In genomic region chr6:44956426-44956825, GRCh38 we compare ENCODE assay signal across 14 cellular contexts.
"Had no signal": no experiment of that assay in that cellular context is flagged by ENCODE, and none has a peak within 500 bp of the region (broad histone marks: within the 10 kb centered on the region; RNA-seq: fewer than 3 reads in every experiment).

No MANE protein-coding gene starts in this region.

- ATAC-seq: pancreas; stimulated activated naive CD8-positive, alpha-beta T cell treated with anti-CD3 and anti-CD28 coated beads, Interleukin-15, Interleukin-2, amounts not matched to agents 100 U/mL and 50 U/mL, for 24 hours; upper lobe of right lung had no signal

- H3K27me3 ChIP-seq: hepatocyte, pancreas, upper lobe of right lung had no signal

- H3K4me1 ChIP-seq: pancreas, upper lobe of right lung had no signal

- H3K4me3 ChIP-seq: hepatocyte, pancreas, upper lobe of right lung had no signal

- H3K4me2 ChIP-seq: hepatocyte had no signal

- H3K9me3 ChIP-seq: pancreas, upper lobe of right lung had no signal

- H3K36me3 ChIP-seq: pancreas, upper lobe of right lung had no signal

- DNase-seq: activated CD4-positive, alpha-beta memory T cell treated with anti-CD3 and anti-CD28 coated beads for 36 hours; activated gamma-delta T cell treated with Interleukin-2 at 50 U/mL for 16 hours; activated T-cell treated with anti-CD3 and anti-CD28 coated beads, Interleukin-2, amount 50 U/mL, for 48 hours; caudate nucleus; cortex of kidney; effector CD8-positive, alpha-beta T cell; kidney glomerular epithelial cell; pancreas; stimulated activated CD4-positive, alpha-beta T cell treated with anti-CD3 and anti-CD28 coated beads, Interleukin-4, amount 100 ng/mL, for 1 hour; stimulated activated CD8-positive, alpha-beta memory T cell treated with anti-CD3 and anti-CD28 coated beads, Interleukin-4, amount 100 ng/mL, for 48 hours; stimulated activated naive CD8-positive, alpha-beta T cell treated with anti-CD3 and anti-CD28 coated beads, Interleukin-15, Interleukin-2, amounts not matched to agents 100 U/mL and 50 U/mL, for 24 hours; upper lobe of right lung had no signal

- H3K27ac ChIP-seq: hepatocyte, pancreas, upper lobe of right lung, VCaP had no signal

- H2AFZ ChIP-seq: hepatocyte had no signal

- H3K79me2 ChIP-seq: hepatocyte had no signal

- FAIRE-seq: pancreas had no signal
